In genomic region chr12:49165114-49165513, GRCh38 we compare ENCODE assay signal across 28 cellular contexts.
"Had no signal": no experiment of that assay in that cellular context is flagged by ENCODE, and none has a peak within 500 bp of the region (broad histone marks: within the 10 kb centered on the region; RNA-seq: fewer than 3 reads in every experiment).

No MANE protein-coding gene starts in this region.

- H3K36me3 ChIP-seq: colonic mucosa, esophagus muscularis mucosa, esophagus squamous epithelium, gastrocnemius medialis, gastroesophageal sphincter, heart left ventricle, heart right ventricle had no signal

- H3K27me3 ChIP-seq: colonic mucosa, dorsolateral prefrontal cortex, esophagus muscularis mucosa, esophagus squamous epithelium, gastrocnemius medialis, gastroesophageal sphincter, heart left ventricle, heart right ventricle had no signal

- H3K27ac Mint-ChIP-seq: dendritic cell treated with granulocyte-macrophage colony-stimulating factor and Interleukin-4, amounts not matched to agents 40 ng/mL and 50 ng/mL, for 4 days; effector memory CD8-positive, alpha-beta T cell; endodermal cell had no signal

- H3K4me1 ChIP-seq: colonic mucosa, esophagus muscularis mucosa, esophagus squamous epithelium, foreskin keratinocyte, gastroesophageal sphincter had no signal

- H3K9me3 ChIP-seq: colonic mucosa, esophagus muscularis mucosa, esophagus squamous epithelium, gastrocnemius medialis, gastroesophageal sphincter, heart left ventricle, heart right ventricle had no signal

- H3K4me3 ChIP-seq: colonic mucosa, coronary artery, dorsolateral prefrontal cortex, esophagus muscularis mucosa, esophagus squamous epithelium, gastrocnemius medialis, gastroesophageal sphincter, heart left ventricle, heart right ventricle had no signal

- FAIRE-seq: colon, endometrium, frontal cortex had no signal

- H3K27me3 Mint-ChIP-seq: dendritic cell treated with granulocyte-macrophage colony-stimulating factor and Interleukin-4, amounts not matched to agents 40 ng/mL and 50 ng/mL, for 4 days had no signal

- DNase-seq: colonic mucosa; cortex of kidney; dermis blood vessel endothelial cell; dorsolateral prefrontal cortex; effector CD4-positive, alpha-beta T cell; effector CD8-positive, alpha-beta T cell; effector memory CD4-positive, alpha-beta T cell; effector memory CD8-positive, alpha-beta T cell; endodermal cell; erythroblast; esophagus squamous epithelium; foreskin fibroblast; foreskin keratinocyte; foreskin melanocyte; gastrocnemius medialis; glutamatergic neuron; head of caudate nucleus; heart left ventricle; heart right ventricle had no signal

- H3K4me3 Mint-ChIP-seq: dendritic cell treated with granulocyte-macrophage colony-stimulating factor and Interleukin-4, amounts not matched to agents 40 ng/mL and 50 ng/mL, for 4 days; effector memory CD8-positive, alpha-beta T cell; endodermal cell had no signal

- ATAC-seq: effector memory CD8-positive, alpha-beta T cell; esophagus mucosa; foreskin keratinocyte; gastrocnemius medialis; gastroesophageal sphincter; heart left ventricle; heart right ventricle had no signal

- H3K27ac ChIP-seq: colonic mucosa, coronary artery, dorsolateral prefrontal cortex, epithelial cell of prostate, esophagus muscularis mucosa, esophagus squamous epithelium, foreskin keratinocyte, gastrocnemius medialis, gastroesophageal sphincter, heart left ventricle, heart right ventricle had no signal

- H3K9me3 Mint-ChIP-seq: dendritic cell treated with granulocyte-macrophage colony-stimulating factor and Interleukin-4, amounts not matched to agents 40 ng/mL and 50 ng/mL, for 4 days; effector memory CD8-positive, alpha-beta T cell had no signal
